ENCODE assay signal across 21 cellular contexts in the genomic region with DNA sequence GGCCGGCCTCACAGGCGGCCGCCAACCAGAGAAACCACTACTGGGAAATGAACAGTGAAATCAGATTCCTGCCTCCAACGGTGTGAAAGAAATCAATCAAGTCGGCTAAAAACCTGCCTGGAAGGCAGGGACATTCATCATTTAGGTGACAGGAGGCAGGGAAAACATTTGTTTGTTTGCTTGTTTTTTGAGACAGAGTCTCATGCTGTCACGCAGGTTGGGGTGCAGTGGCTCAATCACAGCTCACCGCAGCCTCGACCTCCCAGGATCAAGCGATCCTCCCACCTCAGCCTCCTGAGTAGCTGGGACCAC. TPM values are rescaled to one million over a fixed set of nuclear protein-coding genes. Genes with fewer than 3 reads are reported as not detected.
A peak's percentile ranks its signal among the peaks of the same experiment; 100 is the strongest.
DNase-seq lines count a peak whose midpoint lies in the region; ATAC-seq, FAIRE-seq and TF ChIP-seq lines count a peak whose summit lies in the region.
"Had no signal": no experiment of that assay in that cellular context is flagged by ENCODE, and none has a peak within 500 bp of the region (broad histone marks: within the 10 kb centered on the region; RNA-seq: fewer than 3 reads in every experiment).

No MANE protein-coding gene starts in this region.

- H3K27ac ChIP-seq in HepG2 (ENCODE audit: extremely low read length, insufficient read depth, low read length) (no peak overlapping the region), right lobe of liver (no peak overlapping the region), Panc1 (ENCODE audit: low read length) (no peak overlapping the region), WERI-Rb-1 (no peak overlapping the region)

- H3K4me1 ChIP-seq in HepG2 (ENCODE audit: insufficient read depth, low read length) (peaks cover 6% of the 10 kb centered on the region; the same call in 1 of the 2 replicates), right lobe of liver (no peaks in the 10 kb centered on the region), Panc1 (ENCODE audit: control insufficient read depth, insufficient read depth, low read length) (peaks cover 22% of the 10 kb centered on the region)

- H3K4me3 ChIP-seq in HepG2 (replicated peaks in 1 of 3; ENCODE audit: insufficient read depth in 1 of 3, low read depth in 2 of 3, low read length in 3 of 3) (no peak overlapping the region), right lobe of liver (no peak overlapping the region), Panc1 (ENCODE audit: low read depth in 2 of 2, low read length in 2 of 2) (peak overlapping the region in 1 of 2 experiments; percentile 20; a peak in 1 of 4 replicates), WERI-Rb-1 (ENCODE audit: low read depth, low read length) (no peak overlapping the region)
- H3K4me3 ChIP-seq: GM12878, GM23338 had no signal

- H3K9me3 ChIP-seq in HepG2 (ENCODE audit: low read length), result no peaks in the 10 kb centered on the region
- H3K9me3 ChIP-seq in right lobe of liver, result no peaks in the 10 kb centered on the region
- no peaks in the 10 kb centered on the region for H3K9me3 ChIP-seq in Panc1 (ENCODE audit: control insufficient read depth, insufficient read depth, low read depth, low read length)
- H3K9me3 ChIP-seq in WERI-Rb-1 (ENCODE audit: severe bottlenecking), result no peaks in the 10 kb centered on the region

- no peaks in the 10 kb centered on the region for H3K79me2 ChIP-seq in HepG2 (ENCODE audit: insufficient read depth, low read length)

- no peaks in the 10 kb centered on the region for H4K20me1 ChIP-seq in HepG2 (ENCODE audit: insufficient read depth, low read length)

- in situ Hi-C loops in HepG2 (cut with HindIII; ENCODE audit: extremely low pct_ligation_motif_present, low pct_unique_long_range_greater_than_20kb), result no loop called here
- in situ Hi-C loops in Panc1 (cut with HindIII; ENCODE audit: low pct_unique_long_range_greater_than_20kb, low sequenced_read_pairs), result no loop called here

- H2AFZ ChIP-seq in HepG2 (ENCODE audit: low read length), result no peak overlapping the region
- H2AFZ ChIP-seq: GM23338 had no signal

- 36% methylated on average over 9 of the region's 9 CpGs for WGBS in HepG2 (ENCODE audit: low lambda C conversion rate)
- WGBS in right lobe of liver (ENCODE audit: insufficient coverage, low coverage, low lambda C conversion rate, missing lambda C conversion rate), result 74% methylated on average over 8 of the region's 9 CpGs

- no peak for FAIRE-seq in HepG2 (lab: Jason Lieb, UNC)
- FAIRE-seq: D721Med, GM12878, GM19239 had no signal

- intact Hi-C loops in HepG2 (cut with micrococcal nuclease; ENCODE audit: unreplicated experiment) (no loop called here), right lobe of liver (cut with DNase I) (loop anchor here in 1 of 2 donors (10.0 kb wide), 1 partner anchor 279 kb away; no protein-coding TSS in a partner anchor), Panc1 (cut with micrococcal nuclease; ENCODE audit: unreplicated experiment) (no loop called here)

- no peak for DNase-seq in HepG2 (ENCODE audit: low spot score)
- no peak for DNase-seq in right lobe of liver
- DNase-seq in ELF-1 (ENCODE audit: low read depth, low spot score), result peak; percentile 73
- no peak for DNase-seq in Panc1 (ENCODE audit: low read depth, low spot score)
- no peak for DNase-seq in activated T-cell treated with anti-CD3 and anti-CD28 coated beads, Interleukin-2, amount 50 U/mL, for 1 hour
- no peak for DNase-seq in WERI-Rb-1
- DNase-seq: CD4-positive, alpha-beta T cell; CD8-positive, alpha-beta memory T cell; DMS 273 treated with DMSO at 0.1 percent for 48 hours; DND-41; GDM1; H9; HFFc6 had no signal

- no peak for TF ChIP-seq RAD21 in HepG2 (CRISPR knock-in tag; IDR thresholded peaks at IDR 0.05)

- H3K36me3 ChIP-seq in HepG2 (replicated peaks in 1 of 2; ENCODE audit: control insufficient read depth in 1 of 2, insufficient read depth in 2 of 2, low read length in 2 of 2) (no peaks in the 10 kb centered on the region), right lobe of liver (no peaks in the 10 kb centered on the region), Panc1 (ENCODE audit: control insufficient read depth, insufficient read depth, low read length) (no peaks in the 10 kb centered on the region), WERI-Rb-1 (peaks cover 7% of the 10 kb centered on the region)

- TF ChIP-seq CTCF in HepG2 (CRISPR knock-in tag; IDR thresholded peaks at IDR 0.05), result no peak
- TF ChIP-seq CTCF in right lobe of liver (IDR thresholded peaks at IDR 0.05), result no peak
- no peak for TF ChIP-seq CTCF in Panc1 (IDR thresholded peaks at IDR 0.05)
- no peak for TF ChIP-seq CTCF in WERI-Rb-1 (IDR thresholded peaks at IDR 0.05; ENCODE audit: low read depth, low read length)

- no peak overlapping the region for H3K4me2 ChIP-seq in HepG2 (ENCODE audit: low read depth, low read length)
- H3K4me2 ChIP-seq: GM23338 had no signal

- peaks cover 8 to 36% of the 10 kb centered on the region in 2 experiments; a peak in 3 of 5 replicates for H3K27me3 ChIP-seq in HepG2 (ENCODE audit: control insufficient read depth in 1 of 2, insufficient read depth in 2 of 2, low read length in 2 of 2)
- H3K27me3 ChIP-seq in right lobe of liver, result no peaks in the 10 kb centered on the region
- no peaks in the 10 kb centered on the region for H3K27me3 ChIP-seq in Panc1 (ENCODE audit: control insufficient read depth, insufficient read depth, low read length)
- no peaks in the 10 kb centered on the region for H3K27me3 ChIP-seq in WERI-Rb-1 (ENCODE audit: insufficient read depth, low read depth, severe bottlenecking)

- POLR2A ChIA-PET in HepG2 (lab: Yijun Ruan, JAX) (no interaction called here), Panc1 (lab: Charles Lee) (interaction anchor here (0.5 to 0.6 kb wide), 3 partner anchors 96 to 275 kb away, joined by 3 to 11 read pairs (median 4); no protein-coding TSS in a partner anchor)

- no peak for TF ChIP-seq POLR2A in HepG2 (IDR thresholded peaks at IDR 0.05; ENCODE audit: insufficient read depth in 1 of 2, low read depth in 2 of 2, low read length in 2 of 2)
- TF ChIP-seq POLR2A in right lobe of liver (IDR thresholded peaks at IDR 0.05), result no peak

- BruUV-seq in HepG2 (replicated peaks; lab: Mats Ljungman, UMichigan) (no TSS peak), Panc1 (replicated peaks; lab: Mats Ljungman, UMichigan) (no TSS peak)

- ATAC-seq in HepG2, result no peak
- ATAC-seq in right lobe of liver, result no peak
- peak; percentile 13 for ATAC-seq in Panc1
- ATAC-seq in GM21825 (IDR thresholded peaks at IDR 0.05; ENCODE audit: unreplicated experiment), result no peak
- ATAC-seq: GM12878, GM23338, HCT116 had no signal

- H3K9ac ChIP-seq in HepG2 (ENCODE audit: insufficient read depth, low read depth, low read length), result no peak overlapping the region

- TF ChIP-seq EP300 in HepG2 (IDR thresholded peaks at IDR 0.05; ENCODE audit: low read depth in 2 of 2, low read length in 2 of 2), result no peak
- TF ChIP-seq EP300 in HepG2 (CRISPR knock-in tag; IDR thresholded peaks at IDR 0.05; ENCODE audit: borderline replicate concordance), result no peak

- CTCF ChIA-PET in HepG2 (lab: Yijun Ruan, JAX; ENCODE audit: low intra/inter-chr PET ratio, low total read pairs), result no interaction called here
- CTCF ChIA-PET in Panc1 (lab: Charles Lee), result no interaction called here

RNA-seq across cellular contexts. Expression of a gene that starts 30.5 kb away (rescaled TPM):
- 7.4 and 15.1 TPM in 2 replicates for total RNA-seq in HepG2 (2016; rRNA removed; fragmentation: Illumina TruSeq; extraction: Trizol)
- 3.5 and 6.4 TPM in 2 replicates for total RNA-seq in HepG2 (2016; cell fraction: cytosol; rRNA removed; fragmentation: Illumina TruSeq; extraction: Trizol; ENCODE audit: low read depth)
- 7.5 and 15.3 TPM in 2 replicates for total RNA-seq in HepG2 (2016; cell fraction: insoluble cytoplasmic fraction; rRNA removed; fragmentation: Illumina TruSeq; extraction: Trizol)
- total RNA-seq in HepG2 (2016; cell fraction: membrane; rRNA removed; fragmentation: Illumina TruSeq; extraction: Trizol), result 4.1 and 5.0 TPM in 2 replicates
- 18.0 and 18.9 TPM in 2 replicates for total RNA-seq in HepG2 (2016; cell fraction: nucleus; rRNA removed; fragmentation: Illumina TruSeq; extraction: Trizol)
- 9.3 and 16.0 TPM in 2 replicates for polyA plus RNA-seq in HepG2 (2011; rRNA removed)
- 3.8 and 7.7 TPM in 2 replicates for polyA plus RNA-seq in HepG2 (2011; cell fraction: cytosol; rRNA removed)
- polyA plus RNA-seq in HepG2 (2011; cell fraction: nucleus; rRNA removed), result 83.4 and 101 TPM in 2 replicates
- 5.9 and 7.4 TPM in 2 replicates for polyA plus RNA-seq in HepG2 (2012)
- polyA plus RNA-seq in HepG2 (2016; cell fraction: cytosol; fragmentation: Illumina TruSeq; extraction: Trizol; ENCODE audit: low read depth), result 1.8 and 2.1 TPM in 2 replicates
- 7.7 and 9.3 TPM in 2 replicates for polyA plus RNA-seq in HepG2 (2016; cell fraction: insoluble cytoplasmic fraction; fragmentation: Illumina TruSeq; extraction: Trizol; ENCODE audit: low read depth)
- polyA plus RNA-seq in HepG2 (2016; cell fraction: membrane; fragmentation: Illumina TruSeq; extraction: Trizol; ENCODE audit: low read depth), result 3.1 and 4.0 TPM in 2 replicates
- polyA plus RNA-seq in HepG2 (2016; cell fraction: nucleus; fragmentation: Illumina TruSeq; extraction: Trizol; ENCODE audit: insufficient read depth, low read depth), result 42.6 and 43.4 TPM in 2 replicates
- polyA minus RNA-seq in HepG2 (2011; rRNA and poly(A)+ RNA removed; ENCODE audit: low replicate concordance), result 14.8 and 17.9 TPM in 2 replicates
- 6.2 and 7.0 TPM in 2 replicates for polyA minus RNA-seq in HepG2 (2011; cell fraction: cytosol; rRNA and poly(A)+ RNA removed)
- 28.0 and 28.3 TPM in 2 replicates for polyA minus RNA-seq in HepG2 (2011; cell fraction: nucleus; rRNA and poly(A)+ RNA removed)
- 10 to 100 TPM in 5 of 6 experiments, 1 to 10 TPM in 1; 9.7 to 23.6 (median 14.2) TPM for total RNA-seq in right lobe of liver
- 100.0 TPM for total RNA-seq in Panc1 (2021; ENCODE audit: unreplicated experiment)
- polyA plus RNA-seq in Panc1 (2012; ENCODE audit: insufficient read length), result 91.5 TPM

RNA-seq across cellular contexts. Expression of a gene that starts 55.9 kb away (rescaled TPM):
- not detected in 2 replicates for total RNA-seq in HepG2 (2016; rRNA removed; fragmentation: Illumina TruSeq; extraction: Trizol)
- total RNA-seq in HepG2 (2016; cell fraction: cytosol; rRNA removed; fragmentation: Illumina TruSeq; extraction: Trizol; ENCODE audit: low read depth), result not detected in 2 replicates
- total RNA-seq in HepG2 (2016; cell fraction: insoluble cytoplasmic fraction; rRNA removed; fragmentation: Illumina TruSeq; extraction: Trizol), result not detected in 2 replicates
- total RNA-seq in HepG2 (2016; cell fraction: membrane; rRNA removed; fragmentation: Illumina TruSeq; extraction: Trizol), result not detected in 2 replicates
- not detected in 2 replicates for total RNA-seq in HepG2 (2016; cell fraction: nucleus; rRNA removed; fragmentation: Illumina TruSeq; extraction: Trizol)
- not detected in 2 replicates for polyA plus RNA-seq in HepG2 (2011; rRNA removed)
- polyA plus RNA-seq in HepG2 (2011; cell fraction: cytosol; rRNA removed), result not detected in 2 replicates
- not detected in 2 replicates for polyA plus RNA-seq in HepG2 (2011; cell fraction: nucleus; rRNA removed)
- polyA plus RNA-seq in HepG2 (2012), result not detected in 2 replicates
- polyA plus RNA-seq in HepG2 (2016; cell fraction: cytosol; fragmentation: Illumina TruSeq; extraction: Trizol; ENCODE audit: low read depth), result not detected in 2 replicates
- not detected in 2 replicates for polyA plus RNA-seq in HepG2 (2016; cell fraction: insoluble cytoplasmic fraction; fragmentation: Illumina TruSeq; extraction: Trizol; ENCODE audit: low read depth)
- polyA plus RNA-seq in HepG2 (2016; cell fraction: membrane; fragmentation: Illumina TruSeq; extraction: Trizol; ENCODE audit: low read depth), result not detected in 2 replicates
- polyA plus RNA-seq in HepG2 (2016; cell fraction: nucleus; fragmentation: Illumina TruSeq; extraction: Trizol; ENCODE audit: insufficient read depth, low read depth), result not detected in 2 replicates
- polyA minus RNA-seq in HepG2 (2011; rRNA and poly(A)+ RNA removed; ENCODE audit: low replicate concordance), result not detected in 2 replicates
- polyA minus RNA-seq in HepG2 (2011; cell fraction: cytosol; rRNA and poly(A)+ RNA removed), result not detected in 2 replicates
- not detected in 2 replicates for polyA minus RNA-seq in HepG2 (2011; cell fraction: nucleus; rRNA and poly(A)+ RNA removed)
- total RNA-seq in right lobe of liver, result not detected
- total RNA-seq in Panc1 (2021; ENCODE audit: unreplicated experiment), result not detected
- polyA plus RNA-seq in Panc1 (2012; ENCODE audit: insufficient read length), result not detected
- total RNA-seq: A172; CD4-positive, alpha-beta T cell; CD8-positive, alpha-beta memory T cell; GM12878; HFFc6 had no signal
- polyA plus RNA-seq: CD14-positive monocyte; CD8-positive, alpha-beta memory T cell had no signal
